Comparison of ENCODE assay signal across 12 cellular contexts in the genomic region with DNA sequence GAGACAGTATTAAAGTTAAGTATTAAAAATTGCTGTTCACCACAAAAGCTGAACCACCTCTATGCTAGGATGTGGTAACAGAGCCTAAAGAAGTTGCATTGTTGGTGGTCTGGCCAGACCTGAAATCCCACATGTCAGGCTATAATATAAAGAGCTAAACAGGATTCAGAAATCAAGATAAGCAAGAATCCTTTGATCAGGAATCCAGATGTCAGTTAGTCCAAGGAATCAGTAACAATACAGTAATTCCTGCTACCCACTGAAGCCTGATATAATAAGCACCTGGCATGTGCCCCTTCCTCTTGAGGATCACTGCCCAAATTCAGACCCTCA.
"Had no signal": no experiment of that assay in that cellular context is flagged by ENCODE, and none has a peak within 500 bp of the region (broad histone marks: within the 10 kb centered on the region; RNA-seq: fewer than 3 reads in every experiment).

No MANE protein-coding gene starts in this region.

- H3K27ac Mint-ChIP-seq: activated naive CD8-positive, alpha-beta T cell treated with anti-CD3 and anti-CD28 coated beads, Interleukin-2, amount 10 ng/mL, durations not matched to agents 7 days and 5 days; activated T-helper 1 cell treated with anti-CD3 and anti-CD28 coated beads, Interleukin-12 subunit alpha, Interleukin-12 subunit beta, Interleukin-2, Interleukin-4 antibody, amounts not matched to agents 30 ng/mL and 10 ng/mL and 1 ng/mL, durations not matched to agents 14 hours and 24 hours and 36 hours; endodermal cell; stimulated activated effector memory CD8-positive, alpha-beta T cell treated with anti-CD3 and anti-CD28 coated beads, Interleukin-12 subunit alpha, Interleukin-12 subunit beta, amount 100 ng/mL, for 72 hours had no signal

- H3K4me3 ChIP-seq: lung, thoracic aorta had no signal

- H3K9me3 Mint-ChIP-seq: activated T-helper 1 cell treated with anti-CD3 and anti-CD28 coated beads, Interleukin-12 subunit alpha, Interleukin-12 subunit beta, Interleukin-2, Interleukin-4 antibody, amounts not matched to agents 30 ng/mL and 10 ng/mL and 1 ng/mL, durations not matched to agents 14 hours and 24 hours and 36 hours; endodermal cell; naive B cell; stimulated activated effector memory CD8-positive, alpha-beta T cell treated with anti-CD3 and anti-CD28 coated beads, Interleukin-12 subunit alpha, Interleukin-12 subunit beta, amount 100 ng/mL, for 72 hours had no signal

- ATAC-seq: left colon; stimulated activated effector memory CD8-positive, alpha-beta T cell treated with anti-CD3 and anti-CD28 coated beads, Interleukin-12 subunit alpha, Interleukin-12 subunit beta, amount 100 ng/mL, for 72 hours had no signal

- H3K36me3 ChIP-seq: neutrophil, thoracic aorta had no signal

- H3K4me3 Mint-ChIP-seq: activated naive CD8-positive, alpha-beta T cell treated with anti-CD3 and anti-CD28 coated beads, Interleukin-2, amount 10 ng/mL, durations not matched to agents 7 days and 5 days; activated T-helper 1 cell treated with anti-CD3 and anti-CD28 coated beads, Interleukin-12 subunit alpha, Interleukin-12 subunit beta, Interleukin-2, Interleukin-4 antibody, amounts not matched to agents 30 ng/mL and 10 ng/mL and 1 ng/mL, durations not matched to agents 14 hours and 24 hours and 36 hours; endodermal cell; naive B cell; stimulated activated effector memory CD8-positive, alpha-beta T cell treated with anti-CD3 and anti-CD28 coated beads, Interleukin-12 subunit alpha, Interleukin-12 subunit beta, amount 100 ng/mL, for 72 hours had no signal

- H3K27me3 Mint-ChIP-seq: activated naive CD8-positive, alpha-beta T cell treated with anti-CD3 and anti-CD28 coated beads, Interleukin-2, amount 10 ng/mL, durations not matched to agents 7 days and 5 days; naive B cell had no signal

- H3K27ac ChIP-seq: neutrophil, thoracic aorta had no signal

- DNase-seq: activated CD4-positive, CD25-positive, alpha-beta regulatory T cell treated with anti-CD3 and anti-CD28 coated beads, Interleukin-2, amount 50 U/mL, for 72 hours; activated naive CD4-positive, alpha-beta T cell; activated naive CD8-positive, alpha-beta T cell treated with anti-CD3 and anti-CD28 coated beads, Interleukin-2, amount 10 ng/mL, durations not matched to agents 7 days and 5 days; aorta; endodermal cell; left colon; naive B cell had no signal

- H3K36me3 Mint-ChIP-seq: naive B cell; stimulated activated effector memory CD8-positive, alpha-beta T cell treated with anti-CD3 and anti-CD28 coated beads, Interleukin-12 subunit alpha, Interleukin-12 subunit beta, amount 100 ng/mL, for 72 hours had no signal

- H3K9me3 ChIP-seq: neutrophil, thoracic aorta had no signal

- H3K27me3 ChIP-seq: neutrophil had no signal
